1 cellular context compared by ENCODE assay signal in genomic region chr4:183955666-183956065, GRCh38.
TF ChIP-seq lines count a peak whose summit lies in the region.

No MANE protein-coding gene starts in this region.

TF ChIP-seq in WTC11, 78 proteins besides CTCF, POLR2A, EP300 and RAD21 (continued from another document):
- TF ChIP-seq AFF4 (CRISPR knock-in tag; IDR thresholded peaks at IDR 0.05; ENCODE audit: borderline replicate concordance) (no peak), ZNF532 (CRISPR knock-in tag; IDR thresholded peaks at IDR 0.05; ENCODE audit: borderline replicate concordance) (no peak)
